11 cellular contexts compared by ENCODE assay signal in genomic region chr7:105838273-105839141, GRCh38. TPM values are rescaled to one million over a fixed set of nuclear protein-coding genes. Genes with fewer than 3 reads are reported as not detected.
DNase-seq lines count a peak whose midpoint lies in the region; ATAC-seq and TF ChIP-seq lines count a peak whose summit lies in the region.
"Had no signal": no experiment of that assay in that cellular context is flagged by ENCODE, and none has a peak within 500 bp of the region (broad histone marks: within the 10 kb centered on the region; RNA-seq: fewer than 3 reads in every experiment).

No MANE protein-coding gene starts in this region.

- H3K4me3 ChIP-seq in HUES48 (ENCODE audit: low read depth, low read length), result peak overlapping the region; percentile 38
- no peak overlapping the region for H3K4me3 ChIP-seq in gastroesophageal sphincter
- H3K4me3 ChIP-seq in prostate gland, result no peak overlapping the region

- H3K4me1 ChIP-seq in HUES48 (ENCODE audit: control insufficient read depth, insufficient read depth, low read length) (peaks cover 43% of the 10 kb centered on the region), gastroesophageal sphincter (peaks cover 6 to 52% (median 23%) of the 10 kb centered on the region in 3 donors), prostate gland (replicated peaks) (no peaks in the 10 kb centered on the region)
- H3K4me1 ChIP-seq: parathyroid adenoma had no signal

- WGBS in gastroesophageal sphincter (ENCODE audit: low coverage in 1 of 2), 2 donors, result 32 to 33% methylated on average over 12 to 14 of the region's 14 CpGs
- WGBS in prostate gland, result 41% methylated on average over 14 of the region's 14 CpGs

- CTCF ChIA-PET in GM10248 (lab: Yijun Ruan, JAX), result no interaction called here

- POLR2A ChIA-PET in GM10248 (lab: Yijun Ruan, JAX), result no interaction called here

- no peak for TF ChIP-seq CTCF in gastroesophageal sphincter (IDR thresholded peaks at IDR 0.05)
- TF ChIP-seq CTCF in prostate gland (IDR thresholded peaks at IDR 0.05), result no peak
- no peak for TF ChIP-seq CTCF in GM10248 (IDR thresholded peaks at IDR 0.05; ENCODE audit: control extremely low read depth, extremely low read depth, low read depth, missing control alignments)

- no peaks in the 10 kb centered on the region for H3K36me3 ChIP-seq in HUES48 (ENCODE audit: control insufficient read depth, insufficient read depth, low read length)
- no peaks in the 10 kb centered on the region for H3K36me3 ChIP-seq in gastroesophageal sphincter
- H3K36me3 ChIP-seq in prostate gland, result no peaks in the 10 kb centered on the region

- H3K27me3 ChIP-seq in HUES48 (ENCODE audit: control insufficient read depth, insufficient read depth, low read length) (no peaks in the 10 kb centered on the region), gastroesophageal sphincter (no peaks in the 10 kb centered on the region), prostate gland (replicated peaks; ENCODE audit: insufficient read depth) (no peaks in the 10 kb centered on the region)

- intact Hi-C loops in prostate gland (cut with DNase I), result no loop called here

- H3K9me3 ChIP-seq in HUES48 (ENCODE audit: control insufficient read depth, insufficient read depth, low read length) (no peaks in the 10 kb centered on the region), gastroesophageal sphincter (no peaks in the 10 kb centered on the region), prostate gland (no peaks in the 10 kb centered on the region)

- H3K27ac ChIP-seq in HUES48 (ENCODE audit: low read depth, low read length) (peak overlapping the region; percentile 72), gastroesophageal sphincter (peak overlapping the region; percentile 8 to 76 (median 60)), prostate gland (no peak overlapping the region)
- H3K27ac ChIP-seq: parathyroid adenoma had no signal

- ATAC-seq in gastroesophageal sphincter, result peak; percentile 41
- no peak for ATAC-seq in HG03135 (IDR thresholded peaks at IDR 0.05; ENCODE audit: unreplicated experiment)
- ATAC-seq: activated CD8-positive, alpha-beta T cell treated with anti-CD3 and anti-CD28 coated beads for 36 hours had no signal

- TF ChIP-seq EP300 in gastroesophageal sphincter (IDR thresholded peaks at IDR 0.05), result no peak

- no peak for TF ChIP-seq POLR2A in gastroesophageal sphincter (IDR thresholded peaks at IDR 0.05)
- TF ChIP-seq POLR2A in prostate gland (IDR thresholded peaks at IDR 0.05), result no peak

- peak; percentile 31 for DNase-seq in NCI-H774 (lab: John Stamatoyannopoulos, UW)
- peak; percentile 32 for DNase-seq in renal cortical epithelial cell (ENCODE audit: low read depth)
- no peak for DNase-seq in cerebellar nuclear complex (lab: John Stamatoyannopoulos, UW)
- DNase-seq in prostate gland (ENCODE audit: low spot score), result no peak
- no peak for DNase-seq in GM10248 (ENCODE audit: extremely low spot score)
- DNase-seq: activated CD8-positive, alpha-beta T cell treated with anti-CD3 and anti-CD28 coated beads for 36 hours; NCI-H510A had no signal

- no peak overlapping the region for H3K9ac ChIP-seq in HUES48 (ENCODE audit: low read depth, low read length)
- H3K9ac ChIP-seq: parathyroid adenoma had no signal

RNA-seq across cellular contexts. Expression of gene ATXN7L1, which starts 37.9 kb away (rescaled TPM):
- total RNA-seq in gastroesophageal sphincter (10 to 100 TPM in 1 of 4 donors, 1 to 10 TPM in 3; 5.9 to 21.2 (median 7.7) TPM), renal cortical epithelial cell (1.0 and 7.6 TPM in 2 replicates), prostate gland (10 to 100 TPM; 12.6 to 28.1 TPM)

Comparison
In these comparisons a context has a peak if more than half of its experiments do, and no peak if none do; other contexts are left out.
1. H3K27ac ChIP-seq: peak in HUES48 (single experiment) and gastroesophageal sphincter (4 of 4); none in prostate gland (0 of 2).
2. DNase-seq: peak in NCI-H774 (single experiment) and renal cortical epithelial cell (single experiment); none in cerebellar nuclear complex (0 of 2), prostate gland (single experiment) and GM10248 (single experiment).